Comparison of ENCODE assay signal across 12 cellular contexts in genomic region chr10:24821986-24822385, GRCh38.
DNase-seq lines count a peak whose midpoint lies in the region; ATAC-seq, FAIRE-seq and TF ChIP-seq lines count a peak whose summit lies in the region.
"Had no signal": no experiment of that assay in that cellular context is flagged by ENCODE, and none has a peak within 500 bp of the region (broad histone marks: within the 10 kb centered on the region; RNA-seq: fewer than 3 reads in every experiment).

No MANE protein-coding gene starts in this region.

- intact Hi-C loops in activated CD8-positive, alpha-beta T cell treated with anti-CD3 and anti-CD28 coated beads for 36 hours (cut with micrococcal nuclease) = no loop called here

- H3K9me3 Mint-ChIP-seq in activated CD8-positive, alpha-beta T cell treated with anti-CD3 and anti-CD28 coated beads for 36 hours = no peaks in the 10 kb centered on the region
- no peaks in the 10 kb centered on the region for H3K9me3 Mint-ChIP-seq in activated CD8-positive, alpha-beta T cell treated with anti-CD3 and anti-CD28 coated beads, Interleukin-2, amount 10 ng/mL, durations not matched to agents 7 days and 5 days (ENCODE audit: insufficient read depth)

- TF ChIP-seq CTCF in activated CD8-positive, alpha-beta T cell treated with anti-CD3 and anti-CD28 coated beads for 36 hours (IDR thresholded peaks at IDR 0.05) = no peak
- TF ChIP-seq CTCF in NB4 (IDR thresholded peaks at IDR 0.05; ENCODE audit: low read depth, low read length) = no peak

- H3K9me3 ChIP-seq in small intestine (ENCODE audit: control insufficient read depth, low read depth) = no peaks in the 10 kb centered on the region

- H3K27ac ChIP-seq in small intestine (ENCODE audit: low read depth in 1 of 2, low read length in 1 of 2) = no peak overlapping the region
- H3K27ac ChIP-seq: KMS-11 had no signal

- peak; percentile 69 for ATAC-seq in activated CD8-positive, alpha-beta T cell treated with anti-CD3 and anti-CD28 coated beads for 36 hours
- ATAC-seq in activated CD8-positive, alpha-beta T cell treated with anti-CD3 and anti-CD28 coated beads, Interleukin-2, amount 10 ng/mL, durations not matched to agents 7 days and 5 days = no peak
- peak; percentile 65 for ATAC-seq in esophagus mucosa
- ATAC-seq in GM21528 (IDR thresholded peaks at IDR 0.05; ENCODE audit: low FRiP score, unreplicated experiment) = no peak
- ATAC-seq: Right ventricle myocardium inferior had no signal

- H3K27ac Mint-ChIP-seq in activated CD8-positive, alpha-beta T cell treated with anti-CD3 and anti-CD28 coated beads for 36 hours = no peak overlapping the region
- no peak overlapping the region for H3K27ac Mint-ChIP-seq in activated CD8-positive, alpha-beta T cell treated with anti-CD3 and anti-CD28 coated beads, Interleukin-2, amount 10 ng/mL, durations not matched to agents 7 days and 5 days
- H3K27ac Mint-ChIP-seq: activated naive CD8-positive, alpha-beta T cell treated with anti-CD3 and anti-CD28 coated beads, Interleukin-2, amount 10 ng/mL, durations not matched to agents 7 days and 5 days had no signal

- DNase-seq in activated CD8-positive, alpha-beta T cell treated with anti-CD3 and anti-CD28 coated beads for 36 hours = peak; percentile 35
- no peak for DNase-seq in activated CD8-positive, alpha-beta T cell treated with anti-CD3 and anti-CD28 coated beads, Interleukin-2, amount 10 ng/mL, durations not matched to agents 7 days and 5 days
- DNase-seq in NB4 (ENCODE audit: low read depth) = peak; percentile 1
- peak; percentile 16 for DNase-seq in small intestine
- no peak for DNase-seq in T-helper 1 cell
- DNase-seq in NOMO-1 treated with dmso at 0.1 percent for 144 hours (lab: John Stamatoyannopoulos, UW; ENCODE audit: unreplicated experiment) = no peak
- DNase-seq: activated naive CD8-positive, alpha-beta T cell treated with anti-CD3 and anti-CD28 coated beads, Interleukin-2, amount 10 ng/mL, durations not matched to agents 7 days and 5 days; GDM1 had no signal

- CTCF ChIA-PET in activated CD8-positive, alpha-beta T cell treated with anti-CD3 and anti-CD28 coated beads for 36 hours (lab: Charles Lee) = no interaction called here
- CTCF ChIA-PET in activated CD8-positive, alpha-beta T cell treated with anti-CD3 and anti-CD28 coated beads, Interleukin-2, amount 10 ng/mL, durations not matched to agents 7 days and 5 days (lab: Charles Lee) = interaction anchor here (1.2 kb wide), 1 partner anchor 260 kb away, joined by 3 read pairs; no protein-coding TSS in a partner anchor

- no peaks in the 10 kb centered on the region for H3K27me3 ChIP-seq in small intestine (ENCODE audit: control insufficient read depth in 2 of 2, insufficient read depth in 2 of 2, low read length in 2 of 2)

- H3K36me3 Mint-ChIP-seq in activated CD8-positive, alpha-beta T cell treated with anti-CD3 and anti-CD28 coated beads for 36 hours (ENCODE audit: low read depth) = no peaks in the 10 kb centered on the region
- H3K36me3 Mint-ChIP-seq in activated CD8-positive, alpha-beta T cell treated with anti-CD3 and anti-CD28 coated beads, Interleukin-2, amount 10 ng/mL, durations not matched to agents 7 days and 5 days (ENCODE audit: low read depth) = no peaks in the 10 kb centered on the region

- H3K4me1 ChIP-seq in small intestine (ENCODE audit: control insufficient read depth in 2 of 2, insufficient read depth in 1 of 2, low read depth in 1 of 2, low read length in 1 of 2) = no peaks in the 10 kb centered on the region

- no peaks in the 10 kb centered on the region for H3K36me3 ChIP-seq in small intestine (ENCODE audit: control insufficient read depth in 2 of 2, insufficient read depth in 2 of 2, low read length in 2 of 2)

- no peak overlapping the region for H3K4me3 Mint-ChIP-seq in activated CD8-positive, alpha-beta T cell treated with anti-CD3 and anti-CD28 coated beads for 36 hours
- H3K4me3 Mint-ChIP-seq in activated CD8-positive, alpha-beta T cell treated with anti-CD3 and anti-CD28 coated beads, Interleukin-2, amount 10 ng/mL, durations not matched to agents 7 days and 5 days = no peak overlapping the region
- H3K4me3 Mint-ChIP-seq: activated naive CD8-positive, alpha-beta T cell treated with anti-CD3 and anti-CD28 coated beads, Interleukin-2, amount 10 ng/mL, durations not matched to agents 7 days and 5 days had no signal

- no peaks in the 10 kb centered on the region for H3K27me3 Mint-ChIP-seq in activated CD8-positive, alpha-beta T cell treated with anti-CD3 and anti-CD28 coated beads for 36 hours
- no peaks in the 10 kb centered on the region for H3K27me3 Mint-ChIP-seq in activated CD8-positive, alpha-beta T cell treated with anti-CD3 and anti-CD28 coated beads, Interleukin-2, amount 10 ng/mL, durations not matched to agents 7 days and 5 days (ENCODE audit: low read depth)
- H3K27me3 Mint-ChIP-seq: activated naive CD8-positive, alpha-beta T cell treated with anti-CD3 and anti-CD28 coated beads, Interleukin-2, amount 10 ng/mL, durations not matched to agents 7 days and 5 days had no signal

- peaks cover 40% of the 10 kb centered on the region for H3K4me1 Mint-ChIP-seq in activated CD8-positive, alpha-beta T cell treated with anti-CD3 and anti-CD28 coated beads for 36 hours (ENCODE audit: low read depth)
- H3K4me1 Mint-ChIP-seq in activated CD8-positive, alpha-beta T cell treated with anti-CD3 and anti-CD28 coated beads, Interleukin-2, amount 10 ng/mL, durations not matched to agents 7 days and 5 days (ENCODE audit: low read depth) = peaks cover 12% of the 10 kb centered on the region

- 51 to 80% (median 70%) methylated on average over 3 of the region's 3 CpGs for WGBS in small intestine, 3 donors

- no peak for TF ChIP-seq POLR2A in NB4 (IDR thresholded peaks at IDR 0.05; ENCODE audit: extremely low read depth, insufficient read length)

- no peak for FAIRE-seq in small intestine (lab: Jason Lieb, UNC)

- POLR2A ChIA-PET in activated CD8-positive, alpha-beta T cell treated with anti-CD3 and anti-CD28 coated beads for 36 hours (lab: Charles Lee) = no interaction called here
- POLR2A ChIA-PET in activated CD8-positive, alpha-beta T cell treated with anti-CD3 and anti-CD28 coated beads, Interleukin-2, amount 10 ng/mL, durations not matched to agents 7 days and 5 days (lab: Charles Lee) = no interaction called here

- H3K4me3 ChIP-seq in NB4 (ENCODE audit: low read depth, low read length) (no peak overlapping the region), small intestine (ENCODE audit: low read depth in 1 of 2, low read length in 2 of 2) (no peak overlapping the region)

Comparison
In these comparisons a context has a peak if more than half of its experiments do, and no peak if none do; other contexts are left out.
1. ATAC-seq: peak in activated CD8-positive, alpha-beta T cell treated with anti-CD3 and anti-CD28 coated beads for 36 hours (single experiment) and esophagus mucosa (single experiment); none in activated CD8-positive, alpha-beta T cell treated with anti-CD3 and anti-CD28 coated beads, Interleukin-2, amount 10 ng/mL, durations not matched to agents 7 days and 5 days (single experiment) and GM21528 (single experiment).
2. DNase-seq: peak in activated CD8-positive, alpha-beta T cell treated with anti-CD3 and anti-CD28 coated beads for 36 hours (single experiment), NB4 (single experiment) and small intestine (single experiment); none in activated CD8-positive, alpha-beta T cell treated with anti-CD3 and anti-CD28 coated beads, Interleukin-2, amount 10 ng/mL, durations not matched to agents 7 days and 5 days (single experiment), T-helper 1 cell (0 of 5) and NOMO-1 treated with dmso at 0.1 percent for 144 hours (single experiment).